ENCODE assay signal across 15 cellular contexts in genomic region chr21:43653626-43654025, GRCh38. TPM values are rescaled to one million over a fixed set of nuclear protein-coding genes. Genes with fewer than 3 reads are reported as not detected.
DNase-seq lines count a peak whose midpoint lies in the region; ATAC-seq, FAIRE-seq and TF ChIP-seq lines count a peak whose summit lies in the region.
"Had no signal": no experiment of that assay in that cellular context is flagged by ENCODE, and none has a peak within 500 bp of the region (broad histone marks: within the 10 kb centered on the region; RNA-seq: fewer than 3 reads in every experiment).

No MANE protein-coding gene starts in this region.

- H3K4me1 Mint-ChIP-seq in WTC11, result no peaks in the 10 kb centered on the region
- no peaks in the 10 kb centered on the region for H3K4me1 Mint-ChIP-seq in nephron progenitor cell
- peaks cover 0 to 5% of the 10 kb centered on the region in 2 donors for H3K4me1 Mint-ChIP-seq in natural killer cell
- H3K4me1 Mint-ChIP-seq: CD8-positive, alpha-beta memory T cell had no signal

- POLR2A ChIA-PET in WTC11 (lab: Charles Lee), result no interaction called here
- POLR2A ChIA-PET in H1 (lab: Charles Lee; ENCODE audit: partially characterized antibody), result no interaction called here

- H4K91ac ChIP-seq in H1 (replicated peaks; ENCODE audit: insufficient read length, low read length), result no peak overlapping the region

- H3K56ac ChIP-seq in H1 (replicated peaks; ENCODE audit: insufficient read length, low read depth, low read length), result no peak overlapping the region

- TF ChIP-seq CTCF in WTC11 (IDR thresholded peaks at IDR 0.05) (no peak), H1 (IDR thresholded peaks at IDR 0.05; ENCODE audit: control extremely low read depth in 1 of 3, insufficient read depth in 1 of 3, low read depth in 1 of 3, low read length in 3 of 3) (peak in 2 of 3 experiments; percentile 25 to 28; a peak in 2 of 4 replicates), nephron progenitor cell (IDR thresholded peaks at IDR 0.05) (no peak), natural killer cell (IDR thresholded peaks at IDR 0.05) (no peak)

- no peaks in the 10 kb centered on the region; a peak in 1 of 7 replicates for H3K4me1 ChIP-seq in H1 (replicated peaks in 1 of 4; ENCODE audit: control insufficient read depth in 3 of 4, insufficient read depth in 4 of 4, low read length in 3 of 4)

- H3K27ac ChIP-seq in H1 (ENCODE audit: low read depth, low read length), result no peak overlapping the region

- no peaks in the 10 kb centered on the region; the same call in 1 of the 2 replicates for H3K23me2 ChIP-seq in H1 (ENCODE audit: low read depth, low read length)

- no peak overlapping the region for H2BK5ac ChIP-seq in H1 (ENCODE audit: low read depth, low read length)

- no peaks in the 10 kb centered on the region for H3K36me3 Mint-ChIP-seq in WTC11
- H3K36me3 Mint-ChIP-seq in nephron progenitor cell (ENCODE audit: low read depth), result no peaks in the 10 kb centered on the region
- H3K36me3 Mint-ChIP-seq in natural killer cell, result no peaks in the 10 kb centered on the region
- H3K36me3 Mint-ChIP-seq: CD14-positive monocyte; CD8-positive, alpha-beta memory T cell had no signal

- H2BK12ac ChIP-seq in H1 (ENCODE audit: low read depth, low read length), result no peak overlapping the region

- H3K4me3 ChIP-seq in H1 (ENCODE audit: extremely low read depth in 1 of 4, insufficient read depth in 2 of 4, low read depth in 3 of 4, low read length in 4 of 4), result no peak overlapping the region
- H3K4me3 ChIP-seq: A549 had no signal

- DNase-seq in WTC11 (ENCODE audit: low spot score), result no peak
- no peak for DNase-seq in H1 (ENCODE audit: low read depth in 1 of 2, low spot score in 2 of 2)
- DNase-seq in nephron progenitor cell, result no peak
- no peak for DNase-seq in hippocampal formation (lab: John Stamatoyannopoulos, UW)
- DNase-seq in NCI-H2227 (lab: John Stamatoyannopoulos, UW; ENCODE audit: unreplicated experiment), result no peak
- no peak for DNase-seq in natural killer cell
- no peak for DNase-seq in cortex of kidney (lab: John Stamatoyannopoulos, UW)
- DNase-seq: Caco-2; CD8-positive, alpha-beta memory T cell; DMS53; GF-D8; IMR-90 had no signal

- no peaks in the 10 kb centered on the region for H3K79me2 ChIP-seq in H1 (ENCODE audit: control insufficient read depth in 1 of 2, insufficient read depth in 2 of 2, low read length in 2 of 2)

- H4K5ac ChIP-seq in H1 (ENCODE audit: insufficient read length, low read depth, low read length), result no peak overlapping the region

- H3K36me3 ChIP-seq in H1 (ENCODE audit: control insufficient read depth in 2 of 4, insufficient read depth in 4 of 4, low read length in 3 of 4), result no peaks in the 10 kb centered on the region

- no peaks in the 10 kb centered on the region for H4K20me1 ChIP-seq in H1 (replicated peaks in 1 of 2; ENCODE audit: control insufficient read depth in 1 of 2, insufficient read depth in 2 of 2, low read length in 2 of 2)

- H3K9ac ChIP-seq in H1 (replicated peaks in 1 of 4; ENCODE audit: extremely low read depth in 1 of 4, low read depth in 3 of 4, low read length in 3 of 4), result no peak overlapping the region

- no peak overlapping the region for H2AK5ac ChIP-seq in H1 (ENCODE audit: low read depth, low read length)

- intact Hi-C loops in natural killer cell (cut with micrococcal nuclease), result no loop called here

- peaks cover 0 to 3% (median 1%) of the 10 kb centered on the region in 4 experiments; a peak in 3 of 7 replicates for H3K27me3 ChIP-seq in H1 (replicated peaks in 1 of 4; ENCODE audit: control insufficient read depth in 3 of 4, extremely low read depth in 1 of 4, insufficient read depth in 3 of 4, low read length in 3 of 4)

- H3K79me1 ChIP-seq in H1 (ENCODE audit: low read depth, low read length), result no peaks in the 10 kb centered on the region

- no peak overlapping the region for H3K4me2 ChIP-seq in H1 (ENCODE audit: insufficient read depth in 1 of 2, low read depth in 2 of 2, low read length in 2 of 2)
- H3K4me2 ChIP-seq: A549 had no signal

- H3K4ac ChIP-seq in H1 (replicated peaks; ENCODE audit: insufficient read length, low read depth, low read length), result no peak overlapping the region

- no peak overlapping the region for H3K18ac ChIP-seq in H1 (ENCODE audit: extremely low read depth, low read length)

- H4K8ac ChIP-seq in H1 (ENCODE audit: extremely low read depth, insufficient read depth, low read length), result no peak overlapping the region

- H2BK15ac ChIP-seq in H1 (ENCODE audit: low read length), result no peak overlapping the region

- H3K9me3 ChIP-seq in H1 (ENCODE audit: insufficient read depth in 2 of 2, low read depth in 1 of 2, low read length in 1 of 2), result peaks cover 0 to 1% of the 10 kb centered on the region in 2 experiments; a peak in 1 of 4 replicates
- H3K9me3 ChIP-seq: A549, Caco-2 had no signal

- TF ChIP-seq RAD21 in H1 (IDR thresholded peaks at IDR 0.05 in 1 of 2, conservative IDR thresholded peaks at IDR 0.05 in 1 of 2; ENCODE audit: low read depth in 2 of 2, low read length in 2 of 2), result peak; percentile 4 to 27; a peak in 1 of 4 replicates

- no peak overlapping the region for H2BK20ac ChIP-seq in H1 (ENCODE audit: low read length)

- H3K27me3 Mint-ChIP-seq in WTC11 (ENCODE audit: low read depth) (peaks cover 3% of the 10 kb centered on the region; the same call in 1 of the 2 replicates), nephron progenitor cell (ENCODE audit: low read depth, poor library complexity) (peaks cover 5% of the 10 kb centered on the region), natural killer cell (ENCODE audit: low read depth in 2 of 2) (peaks cover 2 to 4% of the 10 kb centered on the region in 2 donors)

- H3K4me3 Mint-ChIP-seq in WTC11, result no peak overlapping the region
- no peak overlapping the region for H3K4me3 Mint-ChIP-seq in nephron progenitor cell
- H3K4me3 Mint-ChIP-seq in natural killer cell, result no peak overlapping the region
- H3K4me3 Mint-ChIP-seq: CD14-positive monocyte had no signal

- no peak for TF ChIP-seq EP300 in H1 (IDR thresholded peaks at IDR 0.05; ENCODE audit: borderline replicate concordance in 1 of 2, low read depth in 2 of 2, low read length in 2 of 2)

- H3K23ac ChIP-seq in H1 (ENCODE audit: insufficient read length), result no peak overlapping the region

- H2AFZ ChIP-seq in H1 (ENCODE audit: low read length), result no peak overlapping the region

- CTCF ChIA-PET in WTC11 (lab: Charles Lee) (no interaction called here), H1 (lab: Charles Lee; ENCODE audit: partially characterized antibody) (no interaction called here)

- no peak overlapping the region for H3K14ac ChIP-seq in H1 (ENCODE audit: insufficient read length)

- no peak for FAIRE-seq in H1 (lab: Jason Lieb, UNC)
- FAIRE-seq: A549 had no signal

- 84% methylated on average over 6 of the region's 6 CpGs; no CpG with 5 or more reads in 1 of the 2 experiments for WGBS in H1 (ENCODE audit: extremely low coverage in 1 of 2, insufficient coverage in 1 of 2, insufficient read length in 1 of 2, insufficient replicate concordance in 2 of 2, low coverage in 1 of 2, low lambda C conversion rate in 2 of 2, missing lambda C conversion rate in 1 of 2), 2 experiments

- no peak for TF ChIP-seq POLR2A in H1 (IDR thresholded peaks at IDR 0.05; ENCODE audit: control extremely low read depth in 1 of 2, low read depth in 2 of 2, low read length in 2 of 2)

- ATAC-seq in WTC11 (peak; percentile 55), natural killer cell (no peak)
- ATAC-seq: A549, HCT116 had no signal

- H2BK120ac ChIP-seq in H1 (replicated peaks; ENCODE audit: low read depth, low read length), result no peak overlapping the region

- H3K9me3 Mint-ChIP-seq in WTC11, result no peaks in the 10 kb centered on the region
- H3K9me3 Mint-ChIP-seq in nephron progenitor cell, result no peaks in the 10 kb centered on the region
- no peaks in the 10 kb centered on the region for H3K9me3 Mint-ChIP-seq in natural killer cell
- H3K9me3 Mint-ChIP-seq: CD14-positive monocyte; CD8-positive, alpha-beta memory T cell had no signal

- H3K27ac Mint-ChIP-seq in WTC11 (peak overlapping the region; percentile 4; the same call in 1 of the 2 replicates), nephron progenitor cell (peak overlapping the region; percentile 38), natural killer cell (no peak overlapping the region)
- H3K27ac Mint-ChIP-seq: CD14-positive monocyte had no signal

TF ChIP-seq in WTC11, 78 proteins besides CTCF, POLR2A, EP300 and RAD21 (continues in another document):
- TF ChIP-seq ZNF263 (CRISPR knock-in tag; IDR thresholded peaks at IDR 0.05; ENCODE audit: low read depth), result no peak
- TF ChIP-seq TCF7 (CRISPR knock-in tag; IDR thresholded peaks at IDR 0.05; ENCODE audit: low read depth), result no peak
- TF ChIP-seq ELF4 (CRISPR knock-in tag; IDR thresholded peaks at IDR 0.05; ENCODE audit: low read depth), result no peak
- TF ChIP-seq TEAD1 (CRISPR knock-in tag; IDR thresholded peaks at IDR 0.05), result no peak

TF ChIP-seq in H1, 55 proteins besides CTCF, POLR2A, EP300 and RAD21 (continues in another document):
- TF ChIP-seq SAP30 (IDR thresholded peaks at IDR 0.05; ENCODE audit: insufficient read depth, insufficient replicate concordance, low read length), result no peak
- TF ChIP-seq SP4 (IDR thresholded peaks at IDR 0.05; ENCODE audit: low read length), result no peak
- no peak for TF ChIP-seq EZH2 (IDR thresholded peaks at IDR 0.05; ENCODE audit: low read depth, low read length, severe bottlenecking)

RNA-seq across cellular contexts. Expression of gene HSF2BP, which starts 5.7 kb away (rescaled TPM):
- total RNA-seq in WTC11 (2021) (1.1 to 1.3 TPM (median 1.2 TPM) in 3 replicates), natural killer cell (under 1 TPM in 2 of 3 donors, not detected in 1; 0.33 to 0.39 TPM)
- total RNA-seq in H1 (2021; fragmentation: NEBNext Ultra II Directional; extraction: Animal tissue kit (Norgen Biotek cat#: 25700)), result 0.71 and 0.93 TPM in 2 replicates
- polyA plus RNA-seq in H1 (2011; rRNA removed), result 0.51 and 0.52 TPM in 2 replicates
- polyA plus RNA-seq in H1 (2011; cell fraction: cytosol; rRNA removed), result 0.83 TPM
- polyA plus RNA-seq in H1 (2011; cell fraction: nucleus; rRNA removed), result 0.76 TPM
- 0.50 to 0.85 TPM (median 0.63 TPM) in 4 replicates for polyA plus RNA-seq in H1 (2012, experiment 1 of 2)
- 0.30 TPM for polyA plus RNA-seq in H1 (2012, experiment 2 of 2)
- 0.43 TPM for polyA plus RNA-seq in H1 (2013, experiment 1 of 2)
- 0.46 TPM for polyA plus RNA-seq in H1 (2013, experiment 2 of 2)
- 0.68 and 1.1 TPM in 2 replicates for polyA minus RNA-seq in H1 (2011; rRNA and poly(A)+ RNA removed)
- 1.2 TPM for polyA minus RNA-seq in H1 (2011; cell fraction: cytosol; rRNA and poly(A)+ RNA removed)
- polyA minus RNA-seq in H1 (2011; cell fraction: nucleus; rRNA and poly(A)+ RNA removed), result 2.4 TPM

RNA-seq across cellular contexts. Expression of gene RRP1B, which starts 5.7 kb away (rescaled TPM):
- total RNA-seq in WTC11 (2021) (62.2 to 74.9 TPM (median 64.0 TPM) in 3 replicates), natural killer cell (10 to 100 TPM; 18.1 to 28.4 (median 25.0) TPM)
- 96.7 and 97.3 TPM in 2 replicates for total RNA-seq in H1 (2021; fragmentation: NEBNext Ultra II Directional; extraction: Animal tissue kit (Norgen Biotek cat#: 25700))
- polyA plus RNA-seq in H1 (2011; rRNA removed), result 25.8 and 27.0 TPM in 2 replicates
- polyA plus RNA-seq in H1 (2011; cell fraction: cytosol; rRNA removed), result 26.8 TPM
- polyA plus RNA-seq in H1 (2011; cell fraction: nucleus; rRNA removed), result 33.9 TPM
- 43.2 to 52.8 TPM (median 48.2 TPM) in 4 replicates for polyA plus RNA-seq in H1 (2012, experiment 1 of 2)
- polyA plus RNA-seq in H1 (2012, experiment 2 of 2), result 12.0 TPM
- 49.1 TPM for polyA plus RNA-seq in H1 (2013, experiment 1 of 2)
- polyA plus RNA-seq in H1 (2013, experiment 2 of 2), result 49.5 TPM
- polyA minus RNA-seq in H1 (2011; rRNA and poly(A)+ RNA removed), result 42.4 and 47.6 TPM in 2 replicates
- 38.3 TPM for polyA minus RNA-seq in H1 (2011; cell fraction: cytosol; rRNA and poly(A)+ RNA removed)
- 28.8 TPM for polyA minus RNA-seq in H1 (2011; cell fraction: nucleus; rRNA and poly(A)+ RNA removed)

Comparison
In these comparisons a context has a peak if more than half of its experiments do, and no peak if none do; other contexts are left out.
1. H3K27ac Mint-ChIP-seq: peak in WTC11 (single experiment) and nephron progenitor cell (single experiment); none in natural killer cell (0 of 2).
2. CTCF ChIP-seq: peak in H1 (2 of 3); none in WTC11 (single experiment), nephron progenitor cell (single experiment) and natural killer cell (single experiment).
3. Of the 9 proteins assayed by ChIP-seq in both WTC11 and H1: peak only in WTC11: none; only in H1: CTCF; in both: none; in neither: 8.